In genomic region chr19:12362236-12362635, GRCh38 we compare ENCODE assay signal across 2 cellular contexts. TPM values are rescaled to one million over a fixed set of nuclear protein-coding genes. Genes with fewer than 3 reads are reported as not detected.
"Had no signal": no experiment of that assay in that cellular context is flagged by ENCODE, and none has a peak within 500 bp of the region (broad histone marks: within the 10 kb centered on the region; RNA-seq: fewer than 3 reads in every experiment).

No MANE protein-coding gene starts in this region.

RNA-seq across cellular contexts. Expression of gene ZNF563, which starts 28.8 kb away (rescaled TPM):
- total RNA-seq: ascending aorta, astrocyte had no signal
